32 cellular contexts compared by ENCODE assay signal in genomic region chr2:119155633-119156032, GRCh38. TPM values are rescaled to one million over a fixed set of nuclear protein-coding genes. Genes with fewer than 3 reads are reported as not detected.
DNase-seq lines count a peak whose midpoint lies in the region; ATAC-seq, FAIRE-seq and TF ChIP-seq lines count a peak whose summit lies in the region.
"Had no signal": no experiment of that assay in that cellular context is flagged by ENCODE, and none has a peak within 500 bp of the region (broad histone marks: within the 10 kb centered on the region; RNA-seq: fewer than 3 reads in every experiment).

No MANE protein-coding gene starts in this region.

- no peak overlapping the region for H3K56ac ChIP-seq in H9 (ENCODE audit: insufficient read length, low read depth, low read length)

- H3K9me3 ChIP-seq in H9 (ENCODE audit: control insufficient read depth, low read depth, low read length): no peaks in the 10 kb centered on the region
- H3K9me3 ChIP-seq in astrocyte (ENCODE audit: insufficient read depth, low read depth, low read length): no peaks in the 10 kb centered on the region
- H3K9me3 ChIP-seq: colonic mucosa, Peyer's patch, SJCRH30 had no signal

- H3K4me2 ChIP-seq in H9 (ENCODE audit: insufficient read depth, insufficient read length, low read length) (peak overlapping the region; percentile 37), astrocyte (ENCODE audit: low read length) (no peak overlapping the region)

- H2AFZ ChIP-seq in H9 (ENCODE audit: low read length) (no peak overlapping the region), astrocyte (ENCODE audit: low read depth, low read length) (no peak overlapping the region)

- H3K4me1 Mint-ChIP-seq in H9: peaks cover 34 to 43% of the 10 kb centered on the region in 2 experiments
- peaks cover 7% of the 10 kb centered on the region for H3K4me1 Mint-ChIP-seq in astrocyte (ENCODE audit: low read depth, unreplicated experiment)
- H3K4me1 Mint-ChIP-seq in neural crest cell: no peaks in the 10 kb centered on the region
- H3K4me1 Mint-ChIP-seq: CD8-positive, alpha-beta memory T cell had no signal

- no peak for ATAC-seq in activated naive CD4-positive, alpha-beta T cell treated with anti-CD3 and anti-CD28 coated beads, Interleukin-2, amount 50 U/mL, for 72 hours
- ATAC-seq: activated CD4-positive, CD25-positive, alpha-beta regulatory T cell treated with anti-CD3 and anti-CD28 coated beads, Interleukin-2, amount 50 U/mL, for 24 hours; activated CD8-positive, alpha-beta T cell treated with anti-CD3 and anti-CD28 coated beads for 36 hours; effector memory CD8-positive, alpha-beta T cell; esophagus mucosa; HCT116; sciatic nerve; stimulated activated effector memory CD8-positive, alpha-beta T cell treated with anti-CD3 and anti-CD28 coated beads, Interleukin-12 subunit alpha, Interleukin-12 subunit beta, amount 100 ng/mL, for 72 hours had no signal

- peaks cover 21% of the 10 kb centered on the region; the same call in 1 of the 2 replicates for H3K27me3 ChIP-seq in H9 (ENCODE audit: insufficient read depth, low read length)
- peaks cover 67% of the 10 kb centered on the region for H3K27me3 ChIP-seq in astrocyte (ENCODE audit: insufficient read depth, low read length)

- H3K79me2 ChIP-seq in H9 (ENCODE audit: insufficient read depth, low read length) (no peaks in the 10 kb centered on the region), astrocyte (ENCODE audit: insufficient read depth, low read length) (no peaks in the 10 kb centered on the region)

- no peak overlapping the region for H3K14ac ChIP-seq in H9 (ENCODE audit: insufficient read depth, low read length)

- H3K4me3 ChIP-seq in astrocyte (ENCODE audit: insufficient read depth, low read depth, low read length) (no peak overlapping the region), iPS-11a (ENCODE audit: low read depth, low read length) (peak overlapping the region; percentile 57)
- H3K4me3 ChIP-seq: colonic mucosa, Peyer's patch, SJCRH30 had no signal

- H3K79me1 ChIP-seq in H9 (ENCODE audit: insufficient read depth, low read depth, low read length, poor library complexity, severe bottlenecking): no peaks in the 10 kb centered on the region

- no CpG with 5 or more reads among the region's 13 CpGs for WGBS in H9 (ENCODE audit: extremely low coverage, insufficient read length, low lambda C conversion rate)

- H2BK12ac ChIP-seq in H9 (ENCODE audit: insufficient read length, low read depth, low read length): no peak overlapping the region

- no peak overlapping the region for H3T11ph ChIP-seq in H9 (ENCODE audit: low read length)

- H3K36me3 Mint-ChIP-seq in H9 (ENCODE audit: insufficient read depth in 1 of 3, low read depth in 3 of 3) (peaks cover 0 to 1% (median 0%) of the 10 kb centered on the region in 3 experiments; a peak in 2 of 7 replicates), astrocyte (ENCODE audit: low read depth, unreplicated experiment) (no peaks in the 10 kb centered on the region), neural crest cell (ENCODE audit: low read depth) (no peaks in the 10 kb centered on the region)
- H3K36me3 Mint-ChIP-seq in activated naive CD4-positive, alpha-beta T cell treated with anti-CD3 and anti-CD28 coated beads, Interleukin-2, amount 50 U/mL, for 72 hours: no peaks in the 10 kb centered on the region
- H3K36me3 Mint-ChIP-seq: activated naive CD4-positive, alpha-beta T cell treated with anti-CD3 and anti-CD28 coated beads, Interleukin-2, amount 50 U/mL, for 24 hours; CD8-positive, alpha-beta memory T cell; stimulated activated effector memory CD8-positive, alpha-beta T cell treated with anti-CD3 and anti-CD28 coated beads, Interleukin-12 subunit alpha, Interleukin-12 subunit beta, amount 100 ng/mL, for 72 hours had no signal

- no peak overlapping the region for H2BK20ac ChIP-seq in H9 (ENCODE audit: low read depth, low read length, poor library complexity, severe bottlenecking)

- H4K8ac ChIP-seq in H9 (replicated peaks; ENCODE audit: insufficient read length, low read depth, low read length): no peak overlapping the region

- peak overlapping the region in 2 of 3 experiments; percentile 90 to 95; a peak in 2 of 7 replicates for H3K27ac Mint-ChIP-seq in H9
- no peak overlapping the region for H3K27ac Mint-ChIP-seq in astrocyte (ENCODE audit: unreplicated experiment)
- H3K27ac Mint-ChIP-seq in neural crest cell (ENCODE audit: unreplicated experiment): no peak overlapping the region
- H3K27ac Mint-ChIP-seq in activated naive CD4-positive, alpha-beta T cell treated with anti-CD3 and anti-CD28 coated beads, Interleukin-2, amount 50 U/mL, for 72 hours: no peak overlapping the region
- H3K27ac Mint-ChIP-seq: activated CD8-positive, alpha-beta T cell treated with anti-CD3 and anti-CD28 coated beads for 36 hours; activated naive CD4-positive, alpha-beta T cell treated with anti-CD3 and anti-CD28 coated beads, Interleukin-2, amount 50 U/mL, for 24 hours; activated T-helper 2 cell treated with anti-CD3 and anti-CD28 coated beads, Interferon-gamma antibody, Interleukin-2, Interleukin-4, amounts not matched to agents 10 μg/mL and 5 μg/mL and 100 μg/mL, durations not matched to agents 14 hours and 24 hours and 36 hours; B cell; effector memory CD8-positive, alpha-beta T cell; stimulated activated effector memory CD8-positive, alpha-beta T cell treated with anti-CD3 and anti-CD28 coated beads, Interleukin-12 subunit alpha, Interleukin-12 subunit beta, amount 100 ng/mL, for 72 hours had no signal

- H2BK120ac ChIP-seq in H9 (ENCODE audit: low read depth, low read length, poor library complexity, severe bottlenecking): no peak overlapping the region

- H4K91ac ChIP-seq in H9 (ENCODE audit: insufficient read length, low read depth, low read length): no peak overlapping the region

- H3K27me3 Mint-ChIP-seq in H9 (ENCODE audit: low read depth): peaks cover 45% of the 10 kb centered on the region
- H3K27me3 Mint-ChIP-seq in astrocyte (ENCODE audit: low read depth, unreplicated experiment): peaks cover 78% of the 10 kb centered on the region
- H3K27me3 Mint-ChIP-seq in neural crest cell (ENCODE audit: low read depth): peaks cover 92% of the 10 kb centered on the region

- H3K27ac ChIP-seq in H9 (ENCODE audit: insufficient read length, low read depth, low read length): no peak overlapping the region
- H3K27ac ChIP-seq in astrocyte (ENCODE audit: low read depth, low read length): no peak overlapping the region
- H3K27ac ChIP-seq: colonic mucosa, Peyer's patch, SJCRH30 had no signal

- H3K9ac ChIP-seq in H9 (ENCODE audit: extremely low read depth, insufficient read length, low read length) (no peak overlapping the region), astrocyte (ENCODE audit: low read length) (no peak overlapping the region)

- peaks cover 25% of the 10 kb centered on the region for H3K23me2 ChIP-seq in H9 (ENCODE audit: insufficient read length, low read depth, low read length, poor library complexity, severe bottlenecking)

- peak overlapping the region; percentile 78 to 91 for H3K4me3 Mint-ChIP-seq in H9
- peak overlapping the region; percentile 50 for H3K4me3 Mint-ChIP-seq in astrocyte (ENCODE audit: unreplicated experiment)
- peak overlapping the region; percentile 49 for H3K4me3 Mint-ChIP-seq in neural crest cell
- H3K4me3 Mint-ChIP-seq: activated CD8-positive, alpha-beta T cell treated with anti-CD3 and anti-CD28 coated beads for 36 hours; activated naive CD4-positive, alpha-beta T cell treated with anti-CD3 and anti-CD28 coated beads, Interleukin-2, amount 50 U/mL, for 24 hours; B cell; CD8-positive, alpha-beta memory T cell; effector memory CD8-positive, alpha-beta T cell; stimulated activated effector memory CD8-positive, alpha-beta T cell treated with anti-CD3 and anti-CD28 coated beads, Interleukin-12 subunit alpha, Interleukin-12 subunit beta, amount 100 ng/mL, for 72 hours had no signal

- H2BK15ac ChIP-seq in H9 (ENCODE audit: low read depth, low read length): no peak overlapping the region

- H4K20me1 ChIP-seq in H9 (ENCODE audit: control insufficient read depth, insufficient read depth, insufficient read length): no peaks in the 10 kb centered on the region
- no peaks in the 10 kb centered on the region for H4K20me1 ChIP-seq in astrocyte (ENCODE audit: insufficient read depth, low read length)

- H2BK5ac ChIP-seq in H9 (ENCODE audit: insufficient read length, low read length): no peak overlapping the region

- DNase-seq in H9: peak; percentile 97
- DNase-seq in astrocyte (ENCODE audit: low read depth): no peak
- no peak for DNase-seq in neural crest cell (ENCODE audit: low read depth, low spot score)
- DNase-seq in GM19238 (ENCODE audit: insufficient read length, low spot score): no peak
- no peak for DNase-seq in activated naive CD4-positive, alpha-beta T cell treated with anti-CD3 and anti-CD28 coated beads, Interleukin-2, amount 50 U/mL, for 72 hours (ENCODE audit: low spot score in 2 of 2)
- DNase-seq in ureter (ENCODE audit: low spot score): no peak
- no peak for DNase-seq in HPDE6-E6E7 (ENCODE audit: extremely low spot score)
- DNase-seq: activated CD8-positive, alpha-beta T cell treated with anti-CD3 and anti-CD28 coated beads for 36 hours; CD8-positive, alpha-beta memory T cell; colonic mucosa; effector memory CD8-positive, alpha-beta T cell; foreskin fibroblast; NCI-H1048; NCI-H187; NCI-H524 treated with DMSO at 0.1 percent for 48 hours; NK-92 treated with Interleukin-12 subunit alpha and Interleukin-12 subunit beta, amount 100 ng/mL, for 24 hours; Peyer's patch; SJCRH30; stimulated activated CD4-positive, alpha-beta T cell treated with anti-CD3 and anti-CD28 coated beads, Interleukin-12 subunit alpha, Interleukin-12 subunit beta, amount 100 ng/mL, for 4 hours; stimulated activated CD4-positive, alpha-beta T cell treated with anti-CD3 and anti-CD28 coated beads, Interleukin-4, amount 100 ng/mL, for 24 hours; trophoblast cell had no signal

- no peak overlapping the region for H3K23ac ChIP-seq in H9 (ENCODE audit: insufficient read length, low read depth, low read length)

- no peak overlapping the region for H3K18ac ChIP-seq in H9 (ENCODE audit: insufficient read length, low read depth, low read length)

- H3K9me3 Mint-ChIP-seq in H9 (peaks cover 0 to 2% of the 10 kb centered on the region in 2 experiments; a peak in 1 of 5 replicates), astrocyte (ENCODE audit: unreplicated experiment) (no peaks in the 10 kb centered on the region), neural crest cell (no peaks in the 10 kb centered on the region)
- H3K9me3 Mint-ChIP-seq in activated naive CD4-positive, alpha-beta T cell treated with anti-CD3 and anti-CD28 coated beads, Interleukin-2, amount 50 U/mL, for 72 hours: no peaks in the 10 kb centered on the region
- H3K9me3 Mint-ChIP-seq: activated CD8-positive, alpha-beta T cell treated with anti-CD3 and anti-CD28 coated beads for 36 hours; activated naive CD4-positive, alpha-beta T cell treated with anti-CD3 and anti-CD28 coated beads, Interleukin-2, amount 50 U/mL, for 24 hours; activated T-helper 2 cell treated with anti-CD3 and anti-CD28 coated beads, Interferon-gamma antibody, Interleukin-2, Interleukin-4, amounts not matched to agents 10 μg/mL and 5 μg/mL and 100 μg/mL, durations not matched to agents 14 hours and 24 hours and 36 hours; effector memory CD8-positive, alpha-beta T cell; stimulated activated effector memory CD8-positive, alpha-beta T cell treated with anti-CD3 and anti-CD28 coated beads, Interleukin-12 subunit alpha, Interleukin-12 subunit beta, amount 100 ng/mL, for 72 hours had no signal

- no peak overlapping the region for H2AK5ac ChIP-seq in H9 (ENCODE audit: insufficient read length, low read length)

- no peak for FAIRE-seq in astrocyte (lab: Jason Lieb, UNC)

- no peak overlapping the region for H4K5ac ChIP-seq in H9 (ENCODE audit: insufficient read length, low read depth, low read length)

- no peak for TF ChIP-seq CTCF in H9 (conservative IDR thresholded peaks at IDR 0.05)
- TF ChIP-seq CTCF in astrocyte (IDR thresholded peaks at IDR 0.05; ENCODE audit: insufficient read depth, low read depth, low read length): no peak
- TF ChIP-seq CTCF in neural crest cell (conservative IDR thresholded peaks at IDR 0.05): no peak

- H3K4me1 ChIP-seq in H9 (ENCODE audit: insufficient read depth, low read length) (peaks cover 5% of the 10 kb centered on the region; the same call in 1 of the 2 replicates), astrocyte (ENCODE audit: insufficient read depth, low read length) (no peaks in the 10 kb centered on the region)
- H3K4me1 ChIP-seq: colonic mucosa, SJCRH30 had no signal

- no peaks in the 10 kb centered on the region for H3K36me3 ChIP-seq in astrocyte (ENCODE audit: insufficient read depth, low read length)
- H3K36me3 ChIP-seq: colonic mucosa, Peyer's patch, SJCRH30 had no signal

- no peak overlapping the region for H3K4ac ChIP-seq in H9 (ENCODE audit: low read depth, low read length)

RNA-seq across cellular contexts. Expression of gene C1QL2, which starts 2.9 kb away (rescaled TPM):
- total RNA-seq in H9 (2021) (0.81 and 0.90 TPM in 2 replicates), astrocyte (0.20 TPM in 1 of 2 replicates, not detected in the other), neural crest cell (0.14 TPM in 1 of 2 replicates, not detected in the other), ureter (not detected)
- total RNA-seq in activated naive CD4-positive, alpha-beta T cell treated with anti-CD3 and anti-CD28 coated beads, Interleukin-2, amount 50 U/mL, for 72 hours: not detected
- total RNA-seq: activated CD8-positive, alpha-beta T cell treated with anti-CD3 and anti-CD28 coated beads for 36 hours; activated T-helper 2 cell treated with anti-CD3 and anti-CD28 coated beads, Interferon-gamma antibody, Interleukin-2, Interleukin-4, amounts not matched to agents 10 μg/mL and 5 μg/mL and 100 μg/mL, durations not matched to agents 14 hours and 24 hours and 36 hours; B cell; CD8-positive, alpha-beta memory T cell; colonic mucosa; esophagus mucosa; lung microvascular endothelial cell; Peyer's patch; sciatic nerve; SJCRH30; subcutaneous adipose tissue had no signal

Comparison
In these comparisons a context has a peak if more than half of its experiments do, and no peak if none do; other contexts are left out.
1. H3K27ac Mint-ChIP-seq: peak in H9 (2 of 3); none in astrocyte (single experiment), neural crest cell (single experiment) and activated naive CD4-positive, alpha-beta T cell treated with anti-CD3 and anti-CD28 coated beads, Interleukin-2, amount 50 U/mL, for 72 hours (0 of 2).
2. Peak in every context shown above with its lines, with median percentiles within 50 percentile points of each other: H3K4me3 Mint-ChIP-seq.